24 cellular contexts compared by ENCODE assay signal in the genomic region with DNA sequence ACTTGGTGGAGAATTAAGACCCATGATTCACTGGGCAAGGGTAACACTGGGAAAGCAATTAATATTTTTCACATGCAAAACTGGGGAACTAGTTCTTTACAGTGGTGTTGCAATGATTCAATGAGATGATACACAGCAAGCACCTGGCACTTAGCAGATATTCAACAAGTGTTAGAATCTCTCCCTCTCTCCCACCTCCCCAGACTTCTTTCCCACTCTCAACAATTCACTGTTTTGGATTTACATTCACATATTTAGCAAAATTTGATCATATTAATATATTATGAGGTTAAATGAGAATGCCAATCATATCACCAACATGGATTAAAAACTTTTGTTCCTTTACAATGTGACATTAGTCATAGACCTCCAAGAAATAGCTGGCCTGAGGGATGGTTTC.
"Had no signal": no experiment of that assay in that cellular context is flagged by ENCODE, and none has a peak within 500 bp of the region (broad histone marks: within the 10 kb centered on the region; RNA-seq: fewer than 3 reads in every experiment).

No MANE protein-coding gene starts in this region.

- H3K9me3 Mint-ChIP-seq: activated B cell treated with CpG ODN at 0.5 μM for 24 hours; activated CD4-positive, alpha-beta T cell treated with anti-CD3 and anti-CD28 coated beads, Interleukin-2, amount 10 ng/mL, durations not matched to agents 24 days and 14 days; activated T-cell treated with anti-CD3 and anti-CD28 coated beads, Interleukin-2, amount 50 U/mL, for 24 hours; activated T-helper 1 cell treated with anti-CD3 and anti-CD28 coated beads, Interleukin-12 subunit alpha, Interleukin-12 subunit beta, Interleukin-2, Interleukin-4 antibody, amounts not matched to agents 30 ng/mL and 10 ng/mL and 1 ng/mL, durations not matched to agents 14 hours and 24 hours and 36 hours; T-helper 1 cell treated with Interleukin-12 subunit alpha and Interleukin-12 subunit beta and Interleukin-4 antibody, amounts not matched to agents 30 μg/mL and 1 μg/mL, for 36 hours had no signal

- H3K27ac Mint-ChIP-seq: activated CD4-positive, alpha-beta T cell treated with anti-CD3 and anti-CD28 coated beads, Interleukin-2, amount 10 ng/mL, durations not matched to agents 24 days and 14 days; activated CD8-positive, alpha-beta memory T cell treated with anti-CD3 and anti-CD28 coated beads, Interleukin-2, amount 10 ng/mL, durations not matched to agents 7 days and 5 days; activated naive CD8-positive, alpha-beta T cell; activated T-cell treated with anti-CD3 and anti-CD28 coated beads, Interleukin-2, amount 50 U/mL, for 24 hours; activated T-helper 1 cell treated with anti-CD3 and anti-CD28 coated beads, Interleukin-12 subunit alpha, Interleukin-12 subunit beta, Interleukin-2, Interleukin-4 antibody, amounts not matched to agents 30 ng/mL and 10 ng/mL and 1 ng/mL, durations not matched to agents 14 hours and 24 hours and 36 hours; T-helper 1 cell treated with Interleukin-12 subunit alpha and Interleukin-12 subunit beta and Interleukin-4 antibody, amounts not matched to agents 30 μg/mL and 1 μg/mL, for 36 hours had no signal

- H3K9ac ChIP-seq: SK-N-SH had no signal

- H3K36me3 Mint-ChIP-seq: activated CD8-positive, alpha-beta memory T cell treated with anti-CD3 and anti-CD28 coated beads, Interleukin-2, amount 10 ng/mL, durations not matched to agents 7 days and 5 days; activated naive CD8-positive, alpha-beta T cell had no signal

- H3K27me3 ChIP-seq: brain microvascular endothelial cell had no signal

- H3K9me2 ChIP-seq: SK-N-SH had no signal

- H3K27ac ChIP-seq: brain microvascular endothelial cell, coronary artery had no signal

- H3K4me2 ChIP-seq: SK-N-SH had no signal

- DNase-seq: activated B cell treated with CpG ODN at 0.5 μM for 24 hours; activated CD4-positive, alpha-beta T cell treated with anti-CD3 and anti-CD28 coated beads for 1 hour; activated CD4-positive, alpha-beta T cell treated with anti-CD3 and anti-CD28 coated beads, Interleukin-2, amount 10 ng/mL, durations not matched to agents 24 days and 14 days; activated CD4-positive, alpha-beta T cell treated with anti-CD3 and anti-CD28 coated beads, Interleukin-2, amount 50 U/mL, for 48 hours; activated CD8-positive, alpha-beta memory T cell treated with anti-CD3 and anti-CD28 coated beads, Interleukin-2, amount 10 ng/mL, durations not matched to agents 7 days and 5 days; activated effector memory CD4-positive, alpha-beta T cell treated with Interleukin-2 at 50 U/mL for 16 hours; activated naive CD4-positive, alpha-beta T cell; activated T-cell treated with anti-CD3 and anti-CD28 coated beads, Interleukin-2, amount 50 U/mL, for 24 hours; brain microvascular endothelial cell; NCI-H1105; NCI-H1436; NCI-H1694 treated with DMSO at 0.1 percent for 48 hours; NCI-H2029 treated with DMSO at 0.1 percent for 48 hours; NCI-H345; NCI-H510A; NCI-H526 treated with DMSO at 0.1 percent for 48 hours; NCI-H82; NK-92 treated with Interleukin-12 subunit alpha and Interleukin-12 subunit beta, amount 100 ng/mL, for 24 hours; SK-N-SH; T-helper 9 cell had no signal

- H3K4me3 ChIP-seq: coronary artery had no signal

- H3K36me3 ChIP-seq: brain microvascular endothelial cell had no signal

- H3K9me3 ChIP-seq: SK-N-SH had no signal

- H3K4me3 Mint-ChIP-seq: activated CD4-positive, alpha-beta T cell treated with anti-CD3 and anti-CD28 coated beads, Interleukin-2, amount 10 ng/mL, durations not matched to agents 24 days and 14 days; activated CD8-positive, alpha-beta memory T cell treated with anti-CD3 and anti-CD28 coated beads, Interleukin-2, amount 10 ng/mL, durations not matched to agents 7 days and 5 days; activated T-cell treated with anti-CD3 and anti-CD28 coated beads, Interleukin-2, amount 50 U/mL, for 24 hours; activated T-helper 1 cell treated with anti-CD3 and anti-CD28 coated beads, Interleukin-12 subunit alpha, Interleukin-12 subunit beta, Interleukin-2, Interleukin-4 antibody, amounts not matched to agents 30 ng/mL and 10 ng/mL and 1 ng/mL, durations not matched to agents 14 hours and 24 hours and 36 hours; T-helper 1 cell treated with Interleukin-12 subunit alpha and Interleukin-12 subunit beta and Interleukin-4 antibody, amounts not matched to agents 30 μg/mL and 1 μg/mL, for 36 hours had no signal

- H3K27me3 Mint-ChIP-seq: activated B cell treated with CpG ODN at 0.5 μM for 24 hours; activated CD4-positive, alpha-beta T cell treated with anti-CD3 and anti-CD28 coated beads, Interleukin-2, amount 10 ng/mL, durations not matched to agents 24 days and 14 days; activated naive CD8-positive, alpha-beta T cell had no signal
